Comparison of ENCODE assay signal across 15 cellular contexts in genomic region chr2:98472961-98473746, GRCh38. TPM values are rescaled to one million over a fixed set of nuclear protein-coding genes. Genes with fewer than 3 reads are reported as not detected.
DNase-seq lines count a peak whose midpoint lies in the region; ATAC-seq and TF ChIP-seq lines count a peak whose summit lies in the region.
"Had no signal": no experiment of that assay in that cellular context is flagged by ENCODE, and none has a peak within 500 bp of the region (broad histone marks: within the 10 kb centered on the region; RNA-seq: fewer than 3 reads in every experiment).

No MANE protein-coding gene starts in this region.

- no peaks in the 10 kb centered on the region for H3K9me3 Mint-ChIP-seq in activated T-cell treated with anti-CD3 and anti-CD28 coated beads, Interleukin-2, amount 50 U/mL, for 4 hours
- H3K9me3 Mint-ChIP-seq: type B pancreatic cell had no signal

- H3K36me3 ChIP-seq in mesendoderm (ENCODE audit: control insufficient read depth, insufficient read depth, low read length) = no peaks in the 10 kb centered on the region

- DNase-seq in cardiac septum (ENCODE audit: low spot score) (peak; percentile 46), left cardiac atrium (no peak), mesendoderm (no peak), caudate nucleus (lab: John Stamatoyannopoulos, UW) (no peak), foreskin keratinocyte (no peak)
- no peak for DNase-seq in activated T-cell treated with anti-CD3 and anti-CD28 coated beads, Interleukin-2, amount 50 U/mL, for 4 hours
- no peak for DNase-seq in effector CD4-positive, alpha-beta T cell
- DNase-seq: amygdala; GOT3; mammary epithelial cell; nucleus accumbens; stimulated activated CD4-positive, alpha-beta T cell treated with anti-CD3 and anti-CD28 coated beads, Interleukin-4, amount 100 ng/mL, for 1 hour had no signal

- no peak overlapping the region for H3K4me2 ChIP-seq in mesendoderm (ENCODE audit: low read length)

- WGBS in mesendoderm (ENCODE audit: extremely low coverage, insufficient coverage, low lambda C conversion rate) = no CpG with 5 or more reads among the region's 9 CpGs

- no peak overlapping the region for H2BK5ac ChIP-seq in mesendoderm (ENCODE audit: low read length)

- TF ChIP-seq CTCF in foreskin keratinocyte (conservative IDR thresholded peaks at IDR 0.05) = no peak

- H3K18ac ChIP-seq in mesendoderm (ENCODE audit: low read length) = no peak overlapping the region

- H4K5ac ChIP-seq in mesendoderm (ENCODE audit: low read length) = no peak overlapping the region

- H3K4me3 Mint-ChIP-seq in activated T-cell treated with anti-CD3 and anti-CD28 coated beads, Interleukin-2, amount 50 U/mL, for 4 hours = peak overlapping the region; percentile 60
- H3K4me3 Mint-ChIP-seq: type B pancreatic cell had no signal

- H2AK5ac ChIP-seq in mesendoderm (ENCODE audit: low read length) = no peak overlapping the region

- H3K4me1 ChIP-seq in mesendoderm (ENCODE audit: control insufficient read depth, low read depth, low read length) = no peaks in the 10 kb centered on the region
- no peaks in the 10 kb centered on the region for H3K4me1 ChIP-seq in foreskin keratinocyte

- H3K27ac ChIP-seq in mesendoderm (ENCODE audit: low read depth, low read length) (no peak overlapping the region), caudate nucleus (ENCODE audit: low read depth, low read length) (no peak overlapping the region), foreskin keratinocyte (no peak overlapping the region)

- no peak overlapping the region for H2BK15ac ChIP-seq in mesendoderm (replicated peaks; ENCODE audit: low read depth)

- no peak overlapping the region for H2BK120ac ChIP-seq in mesendoderm (ENCODE audit: low read depth, low read length)

- H3K56ac ChIP-seq in mesendoderm (ENCODE audit: low read length) = peak overlapping the region; percentile 27

- no peak overlapping the region for H3K4ac ChIP-seq in mesendoderm (ENCODE audit: low read depth, low read length)

- no peak overlapping the region for H3K4me3 ChIP-seq in mesendoderm (ENCODE audit: low read length)

- peaks cover 7% of the 10 kb centered on the region for H3K36me3 Mint-ChIP-seq in activated T-cell treated with anti-CD3 and anti-CD28 coated beads, Interleukin-2, amount 50 U/mL, for 4 hours (ENCODE audit: insufficient read depth)
- H3K36me3 Mint-ChIP-seq: type B pancreatic cell had no signal

- H3K79me1 ChIP-seq in mesendoderm (ENCODE audit: low read length) = peaks cover 59% of the 10 kb centered on the region

- H4K8ac ChIP-seq in mesendoderm (ENCODE audit: low read depth, low read length) = no peak overlapping the region

- H3K79me2 ChIP-seq in mesendoderm (ENCODE audit: control insufficient read depth, insufficient read depth, low read length) = peaks cover 75% of the 10 kb centered on the region

- intact Hi-C loops in cardiac septum (cut with DNase I) = no loop called here
- intact Hi-C loops in left cardiac atrium (cut with DNase I) = no loop called here

- H3K23ac ChIP-seq in mesendoderm (ENCODE audit: low read length) = peak overlapping the region; percentile 33

- H3K27me3 ChIP-seq in mesendoderm (ENCODE audit: insufficient read depth, low read length, poor library complexity) (no peaks in the 10 kb centered on the region), foreskin keratinocyte (no peaks in the 10 kb centered on the region)

- ATAC-seq in left cardiac atrium = no peak
- ATAC-seq in activated T-cell treated with anti-CD3 and anti-CD28 coated beads, Interleukin-2, amount 50 U/mL, for 4 hours = no peak
- no peak for ATAC-seq in HG03175 (IDR thresholded peaks at IDR 0.05; ENCODE audit: unreplicated experiment)
- no peak for ATAC-seq in foreskin keratinocyte
- ATAC-seq: sciatic nerve had no signal

- H3K9ac ChIP-seq in mesendoderm (ENCODE audit: low read length) = no peak overlapping the region

- H3K27me3 Mint-ChIP-seq in activated T-cell treated with anti-CD3 and anti-CD28 coated beads, Interleukin-2, amount 50 U/mL, for 4 hours (ENCODE audit: low read depth) = no peaks in the 10 kb centered on the region
- H3K27me3 Mint-ChIP-seq: type B pancreatic cell had no signal

- peaks cover 97% of the 10 kb centered on the region for H3K4me1 Mint-ChIP-seq in activated T-cell treated with anti-CD3 and anti-CD28 coated beads, Interleukin-2, amount 50 U/mL, for 4 hours (ENCODE audit: low read depth)

RNA-seq across cellular contexts. Expression of gene INPP4A, which starts 28.5 kb away (rescaled TPM):
- total RNA-seq in cardiac septum (19.9 TPM), left cardiac atrium (10 to 100 TPM; 14.6 to 19.5 TPM), foreskin keratinocyte (12.4 and 13.1 TPM in 2 replicates)
- 10 to 100 TPM; 17.3 to 24.0 (median 17.3) TPM for total RNA-seq in activated T-cell treated with anti-CD3 and anti-CD28 coated beads, Interleukin-2, amount 50 U/mL, for 4 hours
- 11.4 TPM for polyA plus RNA-seq in mesendoderm (2013, experiment 1 of 2)
- polyA plus RNA-seq in mesendoderm (2013, experiment 2 of 2) = 10.8 TPM
- polyA plus RNA-seq in foreskin keratinocyte = 2.9 and 3.0 TPM in 2 replicates
